In genomic region chr7:92259610-92260247, GRCh38 we compare ENCODE assay signal across 23 cellular contexts. TPM values are rescaled to one million over a fixed set of nuclear protein-coding genes. Genes with fewer than 3 reads are reported as not detected.
A peak's percentile ranks its signal among the peaks of the same experiment; 100 is the strongest.
DNase-seq lines count a peak whose midpoint lies in the region; ATAC-seq, FAIRE-seq and TF ChIP-seq lines count a peak whose summit lies in the region.
"Had no signal": no experiment of that assay in that cellular context is flagged by ENCODE, and none has a peak within 500 bp of the region (broad histone marks: within the 10 kb centered on the region; RNA-seq: fewer than 3 reads in every experiment).

No MANE protein-coding gene starts in this region.

- no peak overlapping the region for H4K91ac ChIP-seq in trophoblast cell (ENCODE audit: low read depth, low read length)

- TF ChIP-seq CTCF in RWPE2 (IDR thresholded peaks at IDR 0.05; ENCODE audit: poor library complexity, severe bottlenecking) (no peak), D721Med (IDR thresholded peaks at IDR 0.05; ENCODE audit: insufficient read depth, missing control alignments) (no peak)

- H2AFZ ChIP-seq in trophoblast cell (ENCODE audit: insufficient read depth, low read length, poor library complexity) = no peak overlapping the region
- H2AFZ ChIP-seq: hepatocyte had no signal

- no peak overlapping the region for H4K12ac ChIP-seq in trophoblast cell (ENCODE audit: low read depth, low read length)

- no peak overlapping the region for H3K4ac ChIP-seq in trophoblast cell (ENCODE audit: low read depth, low read length)

- no CpG with 5 or more reads among the region's 2 CpGs for WGBS in trophoblast cell (ENCODE audit: extremely low coverage, insufficient coverage, insufficient read length)

- no peak overlapping the region for H2BK120ac ChIP-seq in trophoblast cell (ENCODE audit: insufficient read depth, low read length, poor library complexity)

- H3K4me3 ChIP-seq in RWPE2 (ENCODE audit: severe bottlenecking) (no peak overlapping the region), trophoblast cell (ENCODE audit: low read depth, low read length) (no peak overlapping the region)
- H3K4me3 ChIP-seq: hepatocyte, left ventricle myocardium inferior, MG63, mucosa of descending colon, testis had no signal

- peaks cover 12% of the 10 kb centered on the region for H3K4me1 ChIP-seq in RWPE2 (ENCODE audit: insufficient read depth, poor library complexity, severe bottlenecking)
- peaks cover 0 to 7% of the 10 kb centered on the region in 2 experiments for H3K4me1 ChIP-seq in trophoblast cell (ENCODE audit: control insufficient read depth in 1 of 2, insufficient read depth in 2 of 2, low read length in 2 of 2)
- H3K4me1 ChIP-seq: testis had no signal

- H3K79me2 ChIP-seq in trophoblast cell (ENCODE audit: control insufficient read depth, insufficient read depth, low read length, poor library complexity) = no peaks in the 10 kb centered on the region

- peak; percentile 72 for FAIRE-seq in GM12891 (lab: Jason Lieb, UNC)
- FAIRE-seq in D721Med (lab: Jason Lieb, UNC) = no peak
- FAIRE-seq: frontal cortex, TTC549 had no signal

- peaks cover 10% of the 10 kb centered on the region; the same call in 1 of the 2 replicates for H3K36me3 ChIP-seq in RWPE2 (ENCODE audit: low read depth)
- no peaks in the 10 kb centered on the region for H3K36me3 ChIP-seq in trophoblast cell (ENCODE audit: control insufficient read depth in 1 of 2, insufficient read depth in 2 of 2, low read length in 2 of 2)
- H3K36me3 ChIP-seq: MG63 had no signal

- no peak overlapping the region for H3K4me2 ChIP-seq in trophoblast cell (ENCODE audit: low read length)
- H3K4me2 ChIP-seq: hepatocyte had no signal

- no peak overlapping the region for H3K9ac ChIP-seq in trophoblast cell (ENCODE audit: low read length)

- no peak overlapping the region for H2BK12ac ChIP-seq in trophoblast cell (ENCODE audit: low read length)

- H2BK5ac ChIP-seq in trophoblast cell (ENCODE audit: low read depth, low read length, poor library complexity) = no peak overlapping the region

- H3K27me3 ChIP-seq in RWPE2 (ENCODE audit: insufficient read depth, poor library complexity, severe bottlenecking) (no peaks in the 10 kb centered on the region), trophoblast cell (ENCODE audit: insufficient read depth, low read length) (no peaks in the 10 kb centered on the region)
- H3K27me3 ChIP-seq: hepatocyte, MG63, testis had no signal

- H3K14ac ChIP-seq in trophoblast cell (ENCODE audit: low read length) = no peak overlapping the region

- TF ChIP-seq POLR2A in GM12891 (IDR thresholded peaks at IDR 0.05; ENCODE audit: low read depth, low read length) = no peak

- H2AK5ac ChIP-seq in trophoblast cell (ENCODE audit: low read length) = no peak overlapping the region

- H3K27ac ChIP-seq in RWPE2 (ENCODE audit: poor library complexity, severe bottlenecking) (peak overlapping the region; percentile 57), trophoblast cell (ENCODE audit: low read depth, low read length) (no peak overlapping the region)
- H3K27ac ChIP-seq: hepatocyte, left ventricle myocardium inferior, testis had no signal

- no peak overlapping the region for H3K23ac ChIP-seq in trophoblast cell (ENCODE audit: low read length)

- H3K9me3 ChIP-seq in RWPE2 (ENCODE audit: severe bottlenecking) (peaks cover 6% of the 10 kb centered on the region), trophoblast cell (ENCODE audit: insufficient read depth, low read depth, low read length) (no peaks in the 10 kb centered on the region)
- H3K9me3 ChIP-seq: MG63, mucosa of descending colon, testis had no signal

- no peak overlapping the region for H3K18ac ChIP-seq in trophoblast cell (ENCODE audit: low read length)

- DNase-seq in GM12891 (ENCODE audit: insufficient read length, low spot score) = no peak
- DNase-seq in RWPE2 (ENCODE audit: low spot score) = no peak
- DNase-seq in trophoblast cell = peak; percentile 14 to 51
- DNase-seq in D721Med (ENCODE audit: insufficient read length, low spot score) = no peak
- DNase-seq in T-helper 2 cell = no peak
- DNase-seq in stimulated activated naive CD8-positive, alpha-beta T cell treated with anti-CD3 and anti-CD28 coated beads, Interleukin-15, Interleukin-2, amounts not matched to agents 100 U/mL and 50 U/mL, for 24 hours = no peak
- DNase-seq: activated CD4-positive, alpha-beta T cell treated with anti-CD3 and anti-CD28 coated beads, Interleukin-2, amount 10 ng/mL, durations not matched to agents 7 days and 5 days; activated naive CD8-positive, alpha-beta T cell treated with anti-CD3 and anti-CD28 coated beads, Interleukin-2, amount 10 ng/mL, durations not matched to agents 7 days and 5 days; DMS79 treated with DMSO at 0.1 percent for 48 hours; effector CD8-positive, alpha-beta T cell; immature natural killer cell; left ventricle myocardium inferior; mucosa of descending colon; NCI-H1436 treated with DMSO at 0.1 percent for 48 hours; NCI-H524 treated with DMSO at 0.1 percent for 48 hours; SHP77 treated with DMSO at 0.1 percent for 48 hours; testis had no signal

- peak; percentile 48 for ATAC-seq in GM21723 (IDR thresholded peaks at IDR 0.05; ENCODE audit: unreplicated experiment)
- ATAC-seq in RWPE2 (ENCODE audit: low read depth) = no peak; the same call in 2 of the 3 replicates
- no peak for ATAC-seq in stimulated activated naive CD8-positive, alpha-beta T cell treated with anti-CD3 and anti-CD28 coated beads, Interleukin-15, Interleukin-2, amounts not matched to agents 100 U/mL and 50 U/mL, for 24 hours
- ATAC-seq: activated T-helper 17 cell treated with anti-CD3 and anti-CD28 coated beads, Interleukin-2, amount 50 U/mL, for 72 hours had no signal

- H3K79me1 ChIP-seq in trophoblast cell (ENCODE audit: low read length) = no peaks in the 10 kb centered on the region

- H4K8ac ChIP-seq in trophoblast cell (ENCODE audit: low read depth, low read length) = no peak overlapping the region

TF ChIP-seq in GM12891, 5 proteins besides CTCF, POLR2A, EP300 and RAD21:
- TF ChIP-seq POLR2AphosphoS5 (IDR thresholded peaks at IDR 0.05; ENCODE audit: low read depth, low read length) (no peak), TAF1 (IDR thresholded peaks at IDR 0.05; ENCODE audit: low read depth, low read length) (no peak), POU2F2 (IDR thresholded peaks at IDR 0.05; ENCODE audit: low read depth, low read length) (no peak), SPI1 (IDR thresholded peaks at IDR 0.05; ENCODE audit: low read depth, low read length) (peak; percentile 71)

RNA-seq across cellular contexts. Expression of gene ANKIB1, which starts 14.0 kb away (rescaled TPM):
- polyA plus RNA-seq in GM12891 (2012; ENCODE audit: low read depth, missing spikeins) = 18.5 TPM
- 32.3 and 33.5 TPM in 2 replicates for polyA plus RNA-seq in trophoblast cell (2013)

RNA-seq across cellular contexts. Expression of gene KRIT1, which starts 14.0 kb away (rescaled TPM):
- 14.3 TPM for polyA plus RNA-seq in GM12891 (2012; ENCODE audit: low read depth, missing spikeins)
- 21.6 and 22.0 TPM in 2 replicates for polyA plus RNA-seq in trophoblast cell (2013)

Comparison
In these comparisons a context has a peak if more than half of its experiments do, and no peak if none do; other contexts are left out.
1. DNase-seq: peak in trophoblast cell (2 of 2); none in GM12891 (single experiment), RWPE2 (single experiment), D721Med (single experiment), T-helper 2 cell (0 of 5) and stimulated activated naive CD8-positive, alpha-beta T cell treated with anti-CD3 and anti-CD28 coated beads, Interleukin-15, Interleukin-2, amounts not matched to agents 100 U/mL and 50 U/mL, for 24 hours (single experiment).